ENCODE assay signal across 8 cellular contexts in genomic region chr19:2782357-2782935, GRCh38. TPM values are rescaled to one million over a fixed set of nuclear protein-coding genes. Genes with fewer than 3 reads are reported as not detected.
A peak's percentile ranks its signal among the peaks of the same experiment; 100 is the strongest.
DNase-seq lines count a peak whose midpoint lies in the region; ATAC-seq and TF ChIP-seq lines count a peak whose summit lies in the region.

No MANE protein-coding gene starts in this region.

- H3K36me3 ChIP-seq in PC-9 (ENCODE audit: low read depth) (no peaks in the 10 kb centered on the region), prostate gland (no peaks in the 10 kb centered on the region)

- H3K4me1 ChIP-seq in PC-9 (replicated peaks; ENCODE audit: insufficient read depth) (peaks cover 10% of the 10 kb centered on the region; the same call in 1 of the 2 replicates), prostate gland (replicated peaks) (peaks cover 5% of the 10 kb centered on the region)

- peaks cover 74% of the 10 kb centered on the region for H3K79me2 ChIP-seq in PC-9 (ENCODE audit: low read depth)

- POLR2A ChIA-PET in PC-9 (lab: Charles Lee; ENCODE audit: unreplicated experiment), result interaction anchor here (0.7 kb wide), 1 partner anchor 23 kb away, joined by 4 read pairs; no protein-coding TSS in a partner anchor

- intact Hi-C loops in PC-9 (cut with micrococcal nuclease; ENCODE audit: unreplicated experiment) (no loop called here), prostate gland (cut with DNase I) (loop anchor here (5.0 to 10.0 kb wide), 2 partner anchors 60 to 252 kb away; partner anchors contain the start of gene ZNF555)

- H3K4me3 ChIP-seq in GM08714 (ENCODE audit: low read length), result peak overlapping the region; percentile 63
- H3K4me3 ChIP-seq in PC-9, result peak overlapping the region; percentile 72
- H3K4me3 ChIP-seq in prostate gland, result peak overlapping the region; percentile 84 to 97

- DNase-seq in PC-9 (no peak), epithelial cell of prostate (ENCODE audit: low read depth, low spot score) (no peak), prostate gland (ENCODE audit: low spot score) (no peak), amygdala (lab: John Stamatoyannopoulos, UW) (no peak), NOMO-1 (lab: John Stamatoyannopoulos, UW; ENCODE audit: unreplicated experiment in 2 of 2) (no peak)

- H3F3A ChIP-seq in PC-9 (ENCODE audit: insufficient read depth, low read depth), result peaks cover 8% of the 10 kb centered on the region; the same call in 1 of the 2 replicates

- H3K27ac ChIP-seq in PC-9 (peak overlapping the region; percentile 34; the same call in 1 of the 2 replicates), epithelial cell of prostate (peak overlapping the region; percentile 52), prostate gland (peak overlapping the region; percentile 85 to 87)

- no peaks in the 10 kb centered on the region for H3K9me3 ChIP-seq in PC-9 (ENCODE audit: insufficient read depth, low read depth)
- no peaks in the 10 kb centered on the region for H3K9me3 ChIP-seq in prostate gland

- TF ChIP-seq POLR2A in prostate gland (IDR thresholded peaks at IDR 0.05), result no peak

- peak overlapping the region; percentile 89 for H3K4me2 ChIP-seq in PC-9

- no peaks in the 10 kb centered on the region for H3K27me3 ChIP-seq in PC-9 (ENCODE audit: insufficient read depth, low read depth)
- H3K27me3 ChIP-seq in prostate gland (replicated peaks; ENCODE audit: insufficient read depth), result no peaks in the 10 kb centered on the region

- H2AFZ ChIP-seq in PC-9, result peak overlapping the region; percentile 81

- no peak for TF ChIP-seq CTCF in PC-9 (conservative IDR thresholded peaks at IDR 0.05)
- TF ChIP-seq CTCF in prostate gland (IDR thresholded peaks at IDR 0.05), result no peak

- WGBS in prostate gland, result 2% methylated on average over 24 of the region's 24 CpGs

- BruUV-seq in PC-9 (replicated peaks; lab: Mats Ljungman, UMichigan), result no TSS peak

- H4K20me1 ChIP-seq in PC-9 (ENCODE audit: insufficient read depth), result peaks cover 10% of the 10 kb centered on the region

- H3K9me2 ChIP-seq in PC-9 (ENCODE audit: insufficient read depth), result no peaks in the 10 kb centered on the region

- no peak for ATAC-seq in HG02852 (IDR thresholded peaks at IDR 0.05; ENCODE audit: unreplicated experiment)
- ATAC-seq in GM19035 (IDR thresholded peaks at IDR 0.05; ENCODE audit: unreplicated experiment), result no peak

- CTCF ChIA-PET in PC-9 (lab: Charles Lee), result interaction anchor here (0.6 kb wide), 1 partner anchor 65 kb away, joined by 3 read pairs; no protein-coding TSS in a partner anchor

RNA-seq across cellular contexts. Expression of gene SGTA, which starts 0.6 kb away (rescaled TPM):
- total RNA-seq in PC-9 (2021) (35.1 and 40.7 TPM in 2 replicates), prostate gland (10 to 100 TPM; 72.4 to 87.9 TPM)

RNA-seq across cellular contexts. Expression of gene THOP1, which starts 2.9 kb away (rescaled TPM):
- total RNA-seq in PC-9 (2021) (83.2 and 85.8 TPM in 2 replicates), prostate gland (100 to 1,000 TPM; 119 to 132 TPM)

RNA-seq across cellular contexts. Expression of gene ZNF554, which starts 37.2 kb away (rescaled TPM):
- total RNA-seq in PC-9 (2021) (3.3 and 5.6 TPM in 2 replicates), prostate gland (1 to 10 TPM; 4.4 to 8.6 TPM)

RNA-seq across cellular contexts. Expression of gene SLC39A3, which starts 42.6 kb away (rescaled TPM):
- total RNA-seq in PC-9 (2021) (21.6 and 25.3 TPM in 2 replicates), prostate gland (10 to 100 TPM; 46.6 to 67.9 TPM)

RNA-seq across cellular contexts. Expression of gene ZNF555, which starts 58.8 kb away (rescaled TPM):
- total RNA-seq in PC-9 (2021) (1.2 and 2.2 TPM in 2 replicates), prostate gland (1 to 10 TPM; 5.0 to 6.9 TPM)

Comparison
In these comparisons a context has a peak if more than half of its experiments do, and no peak if none do; other contexts are left out.
1. H3K27ac ChIP-seq: peak in every context shown above with its lines; median percentile 86 in prostate gland; 52 in epithelial cell of prostate; 34 in PC-9.